12 cellular contexts compared by ENCODE assay signal in genomic region chr3:78670087-78670486, GRCh38.
DNase-seq lines count a peak whose midpoint lies in the region; ATAC-seq and TF ChIP-seq lines count a peak whose summit lies in the region.
"Had no signal": no experiment of that assay in that cellular context is flagged by ENCODE, and none has a peak within 500 bp of the region (broad histone marks: within the 10 kb centered on the region; RNA-seq: fewer than 3 reads in every experiment).

No MANE protein-coding gene starts in this region.

- no peak for TF ChIP-seq CTCF in GM13977 (IDR thresholded peaks at IDR 0.05; ENCODE audit: extremely low read depth, insufficient read depth, missing control alignments)

- in situ Hi-C loops in GM13977 (cut with MboI; ENCODE audit: low pct_unique_long_range_greater_than_20kb, low sequenced_read_pairs, unreplicated experiment): no loop called here

- DNase-seq in NCI-H2081 (lab: John Stamatoyannopoulos, UW) (peak; percentile 42 to 72), NCI-H2081 treated with DMSO at 0.1 percent for 48 hours (lab: John Stamatoyannopoulos, UW) (no peak), SHP77 treated with DMSO at 0.1 percent for 48 hours (lab: John Stamatoyannopoulos, UW) (peak; percentile 45), globus pallidus (ENCODE audit: low spot score) (peak; percentile 46), HuH-7 (ENCODE audit: low spot score) (no peak), GM13977 (ENCODE audit: low spot score) (no peak)
- DNase-seq: 8988T; HFFc6; NK-92 treated with Interleukin-12 subunit alpha and Interleukin-12 subunit beta, amount 100 ng/mL, for 24 hours; OCI-M1 had no signal

- ATAC-seq in GM21360 (IDR thresholded peaks at IDR 0.05; ENCODE audit: unreplicated experiment) (no peak), GM21381 (IDR thresholded peaks at IDR 0.05; ENCODE audit: unreplicated experiment) (no peak)

Comparison
In these comparisons a context has a peak if more than half of its experiments do, and no peak if none do; other contexts are left out.
1. DNase-seq: peak in NCI-H2081 (2 of 2), SHP77 treated with DMSO at 0.1 percent for 48 hours (single experiment) and globus pallidus (single experiment); none in NCI-H2081 treated with DMSO at 0.1 percent for 48 hours (single experiment), HuH-7 (single experiment) and GM13977 (single experiment).